Comparison of ENCODE assay signal across 15 cellular contexts in the genomic region with DNA sequence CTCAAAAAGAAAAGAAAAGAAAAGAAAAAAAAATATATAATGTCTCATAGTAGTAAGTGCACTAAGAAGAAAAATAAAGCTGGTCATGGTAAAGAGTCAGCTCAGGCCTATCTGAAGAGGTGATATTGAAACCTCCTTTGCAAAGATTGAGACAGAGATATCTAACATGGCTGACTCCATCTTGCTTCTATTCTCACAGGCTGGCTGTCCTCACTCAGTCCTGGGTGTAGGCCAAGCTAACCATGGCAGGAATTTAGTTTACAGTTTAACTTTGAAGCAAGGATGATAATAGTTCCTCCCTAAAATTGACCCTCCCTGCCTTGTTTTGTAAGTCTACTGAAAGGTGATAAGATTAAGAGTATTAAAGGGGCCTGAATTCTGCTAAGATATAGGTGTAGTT.
DNase-seq lines count a peak whose midpoint lies in the region; TF ChIP-seq lines count a peak whose summit lies in the region.
"Had no signal": no experiment of that assay in that cellular context is flagged by ENCODE, and none has a peak within 500 bp of the region (broad histone marks: within the 10 kb centered on the region; RNA-seq: fewer than 3 reads in every experiment).

No MANE protein-coding gene starts in this region.

- H3K27me3 Mint-ChIP-seq in endodermal cell (ENCODE audit: insufficient read depth) (no peaks in the 10 kb centered on the region), osteocyte (ENCODE audit: unreplicated experiment) (no peaks in the 10 kb centered on the region)

- no peaks in the 10 kb centered on the region for H3K36me3 ChIP-seq in GM23248 (ENCODE audit: low read depth)
- no peaks in the 10 kb centered on the region for H3K36me3 ChIP-seq in endodermal cell (ENCODE audit: control insufficient read depth, insufficient read depth, low read length)
- peaks cover 63% of the 10 kb centered on the region for H3K36me3 ChIP-seq in OCI-LY7 (ENCODE audit: insufficient read depth, low read length)
- H3K36me3 ChIP-seq: left ventricle myocardium inferior, pancreas, Peyer's patch, tibial nerve had no signal

- peaks cover 33% of the 10 kb centered on the region for H3F3A ChIP-seq in GM23248 (ENCODE audit: insufficient read depth)

- no peak for TF ChIP-seq CTCF in endodermal cell (conservative IDR thresholded peaks at IDR 0.05)
- TF ChIP-seq CTCF in osteocyte (IDR thresholded peaks at IDR 0.05) = no peak
- no peak for TF ChIP-seq CTCF in OCI-LY7 (conservative IDR thresholded peaks at IDR 0.05; ENCODE audit: low read length)

- H3K79me2 ChIP-seq in GM23248 (ENCODE audit: insufficient read depth) (no peaks in the 10 kb centered on the region), OCI-LY7 (ENCODE audit: insufficient read depth, low read depth, low read length) (no peaks in the 10 kb centered on the region)

- intact Hi-C loops in OCI-LY7 (cut with micrococcal nuclease; ENCODE audit: unreplicated experiment) = no loop called here

- H2AFZ ChIP-seq in GM23248 = peak overlapping the region; percentile 79
- no peak overlapping the region for H2AFZ ChIP-seq in OCI-LY7 (ENCODE audit: low read length)

- peaks cover 22% of the 10 kb centered on the region for H3K4me1 Mint-ChIP-seq in endodermal cell
- H3K4me1 Mint-ChIP-seq in osteocyte (ENCODE audit: unreplicated experiment) = peaks cover 17% of the 10 kb centered on the region

- H3K4me1 ChIP-seq in GM23248 (ENCODE audit: insufficient read depth) (peaks cover 20% of the 10 kb centered on the region), endodermal cell (ENCODE audit: control insufficient read depth, insufficient read depth, low read length) (no peaks in the 10 kb centered on the region), OCI-LY7 (ENCODE audit: insufficient read depth, low read length, poor library complexity, severe bottlenecking) (no peaks in the 10 kb centered on the region)
- H3K4me1 ChIP-seq: left ventricle myocardium inferior, pancreas, Peyer's patch, tibial nerve had no signal

- peak overlapping the region; percentile 72 for H3K9ac ChIP-seq in GM23248
- H3K9ac ChIP-seq in endodermal cell (ENCODE audit: extremely low read depth, low read length, poor library complexity, severe bottlenecking) = no peak overlapping the region

- H3K4me3 ChIP-seq in GM23248 (no peak overlapping the region), endodermal cell (ENCODE audit: low read length) (peak overlapping the region; percentile 62), OCI-LY7 (ENCODE audit: low read depth, low read length, poor library complexity, severe bottlenecking) (no peak overlapping the region)
- H3K4me3 ChIP-seq: left ventricle myocardium inferior, pancreas, Peyer's patch, tibial nerve had no signal

- DNase-seq in GM23248 (peak; percentile 58), NCI-H226 (peak; percentile 76), endodermal cell (no peak), osteocyte (ENCODE audit: extremely low spot score, unreplicated experiment) (no peak), OCI-LY7 (ENCODE audit: low spot score) (no peak), COLO668 (lab: John Stamatoyannopoulos, UW; ENCODE audit: unreplicated experiment) (no peak)
- no peak for DNase-seq in activated CD8-positive, alpha-beta memory T cell treated with anti-CD3 and anti-CD28 coated beads, Interleukin-2, amount 50 U/mL, for 4 hours
- DNase-seq: activated CD4-positive, alpha-beta T cell treated with anti-CD3 and anti-CD28 coated beads, Interleukin-2, amount 50 U/mL, for 4 hours; C1 segment of cervical spinal cord; left ventricle myocardium inferior; NCI-H1105; NCI-H774; pancreas had no signal

- H3K36me3 Mint-ChIP-seq in endodermal cell (ENCODE audit: low read depth) (peaks cover 28% of the 10 kb centered on the region), osteocyte (ENCODE audit: unreplicated experiment) (no peaks in the 10 kb centered on the region)

- H3K9me3 Mint-ChIP-seq in endodermal cell = peaks cover 63% of the 10 kb centered on the region
- H3K9me3 Mint-ChIP-seq in osteocyte (ENCODE audit: unreplicated experiment) = peaks cover 30% of the 10 kb centered on the region

- H3K9me2 ChIP-seq in GM23248 (ENCODE audit: insufficient read depth) (no peaks in the 10 kb centered on the region), OCI-LY7 (ENCODE audit: insufficient read depth, low read length) (no peaks in the 10 kb centered on the region)

- BruUV-seq in OCI-LY7 (replicated peaks; lab: Mats Ljungman, UMichigan) = no TSS peak

- in situ Hi-C loops in GM23248 (cut with MboI) = no loop called here

- H3K27ac Mint-ChIP-seq in endodermal cell (peak overlapping the region; percentile 93), osteocyte (ENCODE audit: unreplicated experiment) (peak overlapping the region; percentile 80)

- POLR2A ChIA-PET in OCI-LY7 (lab: Charles Lee) = no interaction called here

- H4K20me1 ChIP-seq in GM23248 (ENCODE audit: insufficient read depth) (no peaks in the 10 kb centered on the region), OCI-LY7 (ENCODE audit: insufficient read depth, low read length) (no peaks in the 10 kb centered on the region)

- H3K27ac ChIP-seq in GM23248 (peak overlapping the region; percentile 97), endodermal cell (ENCODE audit: low read depth, low read length) (no peak overlapping the region), OCI-LY7 (ENCODE audit: low read depth, low read length, poor library complexity, severe bottlenecking) (no peak overlapping the region)
- H3K27ac ChIP-seq: left ventricle myocardium inferior, Peyer's patch had no signal

- H3K27me3 ChIP-seq in GM23248 (replicated peaks; ENCODE audit: insufficient read depth) = no peaks in the 10 kb centered on the region
- H3K27me3 ChIP-seq in endodermal cell (ENCODE audit: control insufficient read depth, insufficient read depth, low read length, poor library complexity, severe bottlenecking) = no peaks in the 10 kb centered on the region
- H3K27me3 ChIP-seq: pancreas, Peyer's patch, tibial nerve had no signal

- CTCF ChIA-PET in OCI-LY7 (lab: Charles Lee; ENCODE audit: unreplicated experiment) = no interaction called here

- H3K4me3 Mint-ChIP-seq in endodermal cell (no peak overlapping the region), osteocyte (ENCODE audit: unreplicated experiment) (no peak overlapping the region)

- H3K4me2 ChIP-seq in GM23248 (ENCODE audit: unreplicated experiment) (peak overlapping the region; percentile 55), OCI-LY7 (ENCODE audit: low read length) (no peak overlapping the region)

- H3K9me3 ChIP-seq in GM23248 (ENCODE audit: low read depth) = no peaks in the 10 kb centered on the region
- H3K9me3 ChIP-seq in endodermal cell (ENCODE audit: control insufficient read depth, low read length) = peaks cover 42% of the 10 kb centered on the region
- peaks cover 25% of the 10 kb centered on the region for H3K9me3 ChIP-seq in OCI-LY7 (ENCODE audit: low read length)
- H3K9me3 ChIP-seq: pancreas, Peyer's patch, tibial nerve had no signal

Comparison
In these comparisons a context has a peak if more than half of its experiments do, and no peak if none do; other contexts are left out.
1. DNase-seq: peak in GM23248 (single experiment) and NCI-H226 (single experiment); none in endodermal cell (single experiment), osteocyte (single experiment), activated CD8-positive, alpha-beta memory T cell treated with anti-CD3 and anti-CD28 coated beads, Interleukin-2, amount 50 U/mL, for 4 hours (single experiment), OCI-LY7 (single experiment) and COLO668 (single experiment).